Comparison of ENCODE assay signal across 8 cellular contexts in the genomic region with DNA sequence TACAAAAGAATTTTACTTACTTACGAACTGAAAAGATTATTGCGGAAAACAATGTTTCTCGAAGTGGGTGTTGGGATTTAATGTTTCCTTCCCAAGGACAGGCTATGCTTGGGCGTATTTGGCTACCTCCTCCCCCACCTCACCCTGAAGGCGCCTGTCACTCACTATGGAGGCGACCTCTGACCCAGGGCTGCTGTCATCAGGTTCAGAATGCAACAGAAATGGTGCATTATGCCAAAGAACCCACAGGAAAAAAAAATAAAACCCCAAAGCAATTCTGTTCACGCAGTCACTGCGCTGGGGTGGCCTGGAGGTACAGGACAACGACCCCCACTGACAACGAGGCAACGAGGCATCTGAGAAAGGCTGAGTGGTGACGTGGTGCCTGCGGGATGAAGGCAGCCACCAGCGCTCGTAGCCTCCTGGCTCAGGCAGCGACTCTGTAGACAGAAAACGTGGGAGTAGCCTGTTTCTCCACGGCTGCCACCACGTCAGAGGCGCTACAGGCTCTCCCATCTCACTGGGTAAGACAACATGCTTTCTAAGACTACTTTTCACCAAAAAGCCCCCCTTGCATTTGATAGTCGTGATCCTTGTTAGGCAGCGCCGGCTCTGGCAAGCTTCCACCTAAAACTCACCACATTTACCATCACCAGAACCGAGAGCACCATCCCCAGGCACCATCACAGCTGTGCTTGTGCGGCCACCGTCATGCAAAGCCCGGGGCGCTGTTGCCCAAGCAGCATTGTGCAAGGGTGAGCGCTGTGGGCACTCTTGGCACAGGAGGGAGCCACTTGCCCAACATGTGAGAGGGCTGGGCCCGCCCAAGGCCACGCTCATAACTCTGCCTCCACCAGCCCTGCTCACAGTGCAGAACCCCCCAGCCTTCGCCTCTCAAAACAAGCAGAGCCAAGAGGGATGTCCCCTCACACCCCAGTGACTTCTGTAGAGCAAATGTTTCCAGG. TPM values are rescaled to one million over a fixed set of nuclear protein-coding genes. Genes with fewer than 3 reads are reported as not detected.
A peak's percentile ranks its signal among the peaks of the same experiment; 100 is the strongest.
DNase-seq lines count a peak whose midpoint lies in the region; ATAC-seq and TF ChIP-seq lines count a peak whose summit lies in the region.

No MANE protein-coding gene starts in this region.

- H3K36me3 ChIP-seq in PC-3 (ENCODE audit: low read depth, low read length): peaks cover 43% of the 10 kb centered on the region

- TF ChIP-seq CTCF in PC-3 (conservative IDR thresholded peaks at IDR 0.05; ENCODE audit: low read depth, low read length) (0 out of 2 replicates have a peak, but pooled peaks have one; percentile 23), fibroblast of pulmonary artery (IDR thresholded peaks at IDR 0.05; ENCODE audit: low read length, missing control alignments) (no peak)

- no peak overlapping the region for H2AFZ ChIP-seq in PC-3 (ENCODE audit: low read length)

- no peaks in the 10 kb centered on the region for H3K9me2 ChIP-seq in PC-3 (replicated peaks; ENCODE audit: low read length)

- POLR2A ChIA-PET in PC-3 (lab: Charles Lee; ENCODE audit: unreplicated experiment): interaction anchor here (0.5 kb wide), 1 partner anchor 18 kb away, joined by 3 read pairs; no protein-coding TSS in a partner anchor

- ATAC-seq in PC-3 (no peak), GM19023 (IDR thresholded peaks at IDR 0.05; ENCODE audit: unreplicated experiment) (no peak), HG03135 (IDR thresholded peaks at IDR 0.05; ENCODE audit: unreplicated experiment) (no peak)

- peaks cover 32% of the 10 kb centered on the region for H3K4me1 ChIP-seq in PC-3 (ENCODE audit: insufficient read depth, low read length)

- no peaks in the 10 kb centered on the region for H3F3A ChIP-seq in PC-3 (ENCODE audit: low read length, unreplicated experiment)

- H3K4me3 ChIP-seq in PC-3 (ENCODE audit: low read length) (no peak overlapping the region), fibroblast of pulmonary artery (replicated peaks; ENCODE audit: low read depth, low read length) (no peak overlapping the region)

- H3K4me2 ChIP-seq in PC-3 (ENCODE audit: low read length): peak overlapping the region; percentile 2; the same call in 1 of the 2 replicates

- no TSS peak for BruUV-seq in PC-3 (replicated peaks; lab: Mats Ljungman, UMichigan)

- intact Hi-C loops in PC-3 (cut with micrococcal nuclease): loop anchor here (2.0 kb wide), 1 partner anchor 13 kb away; no protein-coding TSS in a partner anchor

- peaks cover 89% of the 10 kb centered on the region for H3K79me2 ChIP-seq in PC-3 (ENCODE audit: low read length)

- CTCF ChIA-PET in PC-3 (lab: Charles Lee): interaction anchor here (0.7 kb wide), 1 partner anchor 142 kb away, joined by 9 read pairs; no protein-coding TSS in a partner anchor

- peak overlapping the region; percentile 71 for H3K27ac ChIP-seq in PC-3 (ENCODE audit: low read length)

- H4K20me1 ChIP-seq in PC-3 (ENCODE audit: low read length): peaks cover 16% of the 10 kb centered on the region

- H3K9me3 ChIP-seq in PC-3 (ENCODE audit: low read length): no peaks in the 10 kb centered on the region

- H3K27me3 ChIP-seq in PC-3 (ENCODE audit: low read length): no peaks in the 10 kb centered on the region

- DNase-seq in D341Med (ENCODE audit: low spot score) (peak; percentile 46), PC-3 (peak; percentile 10), fibroblast of pulmonary artery (ENCODE audit: low read depth) (peak; percentile 42), nucleus accumbens (lab: John Stamatoyannopoulos, UW) (peak in 30 of 56 donors; percentile 13 to 80 (median 32)), NCI-H2081 (lab: John Stamatoyannopoulos, UW) (no peak)
- no peak for DNase-seq in stimulated activated CD4-positive, alpha-beta T cell treated with anti-CD3 and anti-CD28 coated beads, Interleukin-12 subunit alpha, Interleukin-12 subunit beta, amount 100 ng/mL, for 4 hours

- H3K9ac ChIP-seq in PC-3 (ENCODE audit: low read length): peak overlapping the region; percentile 18; the same call in 1 of the 2 replicates

RNA-seq across cellular contexts. Expression of a gene that starts 14.3 kb away (rescaled TPM):
- 130 and 165 TPM in 2 replicates for total RNA-seq in PC-3 (2014; rRNA removed)

RNA-seq across cellular contexts. Expression of a gene that starts 39.8 kb away (rescaled TPM):
- total RNA-seq in PC-3 (2014; rRNA removed): 11.6 and 18.3 TPM in 2 replicates

Comparison
In these comparisons a context has a peak if more than half of its experiments do, and no peak if none do; other contexts are left out.
1. DNase-seq: peak in D341Med (single experiment), PC-3 (single experiment), fibroblast of pulmonary artery (single experiment) and nucleus accumbens (30 of 56); none in stimulated activated CD4-positive, alpha-beta T cell treated with anti-CD3 and anti-CD28 coated beads, Interleukin-12 subunit alpha, Interleukin-12 subunit beta, amount 100 ng/mL, for 4 hours (single experiment) and NCI-H2081 (0 of 2).